ENCODE assay signal across 8 cellular contexts in genomic region chr13:37868691-37869505, GRCh38. TPM values are rescaled to one million over a fixed set of nuclear protein-coding genes. Genes with fewer than 3 reads are reported as not detected.
DNase-seq lines count a peak whose midpoint lies in the region; ATAC-seq, FAIRE-seq and TF ChIP-seq lines count a peak whose summit lies in the region.

No MANE protein-coding gene starts in this region.

- peaks cover 30% of the 10 kb centered on the region for H3K27me3 ChIP-seq in HUES6 (ENCODE audit: control insufficient read depth, insufficient read depth, low read length)
- H3K27me3 ChIP-seq in breast epithelium = peaks cover 0 to 21% of the 10 kb centered on the region in 2 donors
- peaks cover 0 to 38% (median 14%) of the 10 kb centered on the region in 7 donors for H3K27me3 ChIP-seq in spleen (replicated peaks in 1 of 7)

- 5 to 14% (median 10%) methylated on average over 25 to 27 of the region's 27 CpGs for WGBS in spleen, 5 donors

- FAIRE-seq in kidney (lab: Jason Lieb, UNC) = no peak

- H3K36me3 ChIP-seq in HUES6 (ENCODE audit: control insufficient read depth, insufficient read depth, low read length) (no peaks in the 10 kb centered on the region), breast epithelium (no peaks in the 10 kb centered on the region), kidney (ENCODE audit: control insufficient read depth in 1 of 2, insufficient read depth in 2 of 2, low read length in 2 of 2) (no peaks in the 10 kb centered on the region), spleen (no peaks in the 10 kb centered on the region)

- peaks cover 9% of the 10 kb centered on the region for H3K4me1 ChIP-seq in HUES6 (ENCODE audit: control insufficient read depth, insufficient read depth, low read length)
- H3K4me1 ChIP-seq in breast epithelium = no peaks in the 10 kb centered on the region
- peaks cover 0 to 4% of the 10 kb centered on the region in 2 donors for H3K4me1 ChIP-seq in kidney (ENCODE audit: control insufficient read depth in 1 of 2, insufficient read depth in 1 of 2, low read depth in 1 of 2, low read length in 2 of 2)
- peaks cover 0 to 14% (median 7%) of the 10 kb centered on the region in 6 donors for H3K4me1 ChIP-seq in spleen

- no peak for TF ChIP-seq POLR2A in breast epithelium (IDR thresholded peaks at IDR 0.05)
- TF ChIP-seq POLR2A in spleen (IDR thresholded peaks at IDR 0.05) = no peak

- H3K9me3 ChIP-seq in HUES6 (ENCODE audit: control insufficient read depth, insufficient read depth, low read depth, low read length) = no peaks in the 10 kb centered on the region
- H3K9me3 ChIP-seq in breast epithelium = no peaks in the 10 kb centered on the region
- no peaks in the 10 kb centered on the region for H3K9me3 ChIP-seq in kidney (ENCODE audit: control insufficient read depth in 1 of 2, low read length in 2 of 2)
- no peaks in the 10 kb centered on the region for H3K9me3 ChIP-seq in spleen

- ATAC-seq in HG03095 (IDR thresholded peaks at IDR 0.05; ENCODE audit: unreplicated experiment) = no peak

- H3K27ac ChIP-seq in HUES6 (ENCODE audit: low read depth, low read length) = no peak overlapping the region
- no peak overlapping the region for H3K27ac ChIP-seq in breast epithelium
- H3K27ac ChIP-seq in kidney (ENCODE audit: low read depth in 2 of 2, low read length in 2 of 2) = peak overlapping the region in 1 of 2 donors; percentile 66
- H3K27ac ChIP-seq in spleen = no peak overlapping the region

- intact Hi-C loops in breast epithelium (cut with DNase I; ENCODE audit: low total_unique reads) (no loop called here), kidney (cut with DNase I) (no loop called here), spleen (cut with DNase I; ENCODE audit: low total_unique reads) (no loop called here)

- TF ChIP-seq CTCF in breast epithelium (IDR thresholded peaks at IDR 0.05) (no peak), kidney (IDR thresholded peaks at IDR 0.05; ENCODE audit: borderline replicate concordance, extremely low read depth, insufficient read depth) (no peak), spleen (IDR thresholded peaks at IDR 0.05 in 8 of 11, conservative IDR thresholded peaks at IDR 0.05 in 3 of 11) (no peak)

- H3K9ac ChIP-seq in HUES6 (ENCODE audit: low read length) (peak overlapping the region; percentile 72), kidney (ENCODE audit: low read length in 2 of 2) (peak overlapping the region; percentile 29 to 65)

- H3K4me3 ChIP-seq in HUES6 (ENCODE audit: low read depth, low read length) (peak overlapping the region; percentile 84), breast epithelium (peak overlapping the region; percentile 42 to 64 (median 46)), kidney (ENCODE audit: low read length in 2 of 2) (peak overlapping the region; percentile 65 to 79), spleen (peak overlapping the region in 5 of 8 donors; percentile 7 to 53 (median 26))

- DNase-seq in breast epithelium (ENCODE audit: low spot score in 2 of 2) = no peak
- peak; percentile 49 for DNase-seq in kidney
- no peak for DNase-seq in spleen
- DNase-seq in GM19240 (ENCODE audit: insufficient read length, low spot score) = no peak
- DNase-seq in GOT3 (lab: John Stamatoyannopoulos, UW) = no peak
- DNase-seq in COLO668 (lab: John Stamatoyannopoulos, UW; ENCODE audit: unreplicated experiment) = no peak

RNA-seq across cellular contexts. Expression of gene TRPC4, which starts 0.7 kb away (rescaled TPM):
- total RNA-seq in breast epithelium (under 1 TPM; 0.29 to 0.98 (median 0.32) TPM), kidney (2.9 TPM), spleen (under 1 TPM in 4 of 7 donors, not detected in 3; 0.13 to 0.42 (median 0.25) TPM)
- polyA plus RNA-seq in kidney (ENCODE audit: insufficient read depth, low read depth, low replicate concordance) (0.62 TPM), spleen (under 1 TPM in 2 of 3 donors, not detected in 1; 0.06 to 0.10 TPM)

Comparison
In these comparisons a context has a peak if more than half of its experiments do, and no peak if none do; other contexts are left out.
1. H3K4me3 ChIP-seq: peak in every context shown above with its lines; median percentile 84 in HUES6; 72 in kidney; 46 in breast epithelium; 26 in spleen.